1 cellular context compared by ENCODE assay signal in genomic region chr15:101535170-101535902, GRCh38.
TF ChIP-seq lines count a peak whose summit lies in the region.

No MANE protein-coding gene starts in this region.

TF ChIP-seq in HepG2, 621 proteins besides CTCF, POLR2A, EP300 and RAD21 (continued from another document):
- TF ChIP-seq ZNF253 (CRISPR knock-in tag; IDR thresholded peaks at IDR 0.05; ENCODE audit: borderline replicate concordance), result 0 out of 2 replicates have a peak, but pooled peaks have one; percentile 18
- TF ChIP-seq, protein P1, sequence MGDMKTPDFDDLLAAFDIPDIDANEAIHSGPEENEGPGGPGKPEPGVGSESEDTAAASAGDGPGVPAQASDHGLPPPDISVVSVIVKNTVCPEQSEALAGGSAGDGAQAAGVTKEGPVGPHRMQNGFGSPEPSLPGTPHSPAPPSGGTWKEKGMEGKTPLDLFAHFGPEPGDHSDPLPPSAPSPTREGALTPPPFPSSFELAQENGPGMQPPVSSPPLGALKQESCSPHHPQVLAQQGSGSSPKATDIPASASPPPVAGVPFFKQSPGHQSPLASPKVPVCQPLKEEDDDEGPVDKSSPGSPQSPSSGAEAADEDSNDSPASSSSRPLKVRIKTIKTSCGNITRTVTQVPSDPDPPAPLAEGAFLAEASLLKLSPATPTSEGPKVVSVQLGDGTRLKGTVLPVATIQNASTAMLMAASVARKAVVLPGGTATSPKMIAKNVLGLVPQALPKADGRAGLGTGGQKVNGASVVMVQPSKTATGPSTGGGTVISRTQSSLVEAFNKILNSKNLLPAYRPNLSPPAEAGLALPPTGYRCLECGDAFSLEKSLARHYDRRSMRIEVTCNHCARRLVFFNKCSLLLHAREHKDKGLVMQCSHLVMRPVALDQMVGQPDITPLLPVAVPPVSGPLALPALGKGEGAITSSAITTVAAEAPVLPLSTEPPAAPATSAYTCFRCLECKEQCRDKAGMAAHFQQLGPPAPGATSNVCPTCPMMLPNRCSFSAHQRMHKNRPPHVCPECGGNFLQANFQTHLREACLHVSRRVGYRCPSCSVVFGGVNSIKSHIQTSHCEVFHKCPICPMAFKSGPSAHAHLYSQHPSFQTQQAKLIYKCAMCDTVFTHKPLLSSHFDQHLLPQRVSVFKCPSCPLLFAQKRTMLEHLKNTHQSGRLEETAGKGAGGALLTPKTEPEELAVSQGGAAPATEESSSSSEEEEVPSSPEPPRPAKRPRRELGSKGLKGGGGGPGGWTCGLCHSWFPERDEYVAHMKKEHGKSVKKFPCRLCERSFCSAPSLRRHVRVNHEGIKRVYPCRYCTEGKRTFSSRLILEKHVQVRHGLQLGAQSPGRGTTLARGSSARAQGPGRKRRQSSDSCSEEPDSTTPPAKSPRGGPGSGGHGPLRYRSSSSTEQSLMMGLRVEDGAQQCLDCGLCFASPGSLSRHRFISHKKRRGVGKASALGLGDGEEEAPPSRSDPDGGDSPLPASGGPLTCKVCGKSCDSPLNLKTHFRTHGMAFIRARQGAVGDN (CRISPR knock-in tag; IDR thresholded peaks at IDR 0.05), result peak; percentile 62; the same call in 1 of the 2 replicates
